In genomic region chr7:66952343-66953043, GRCh38 we compare ENCODE assay signal across 11 cellular contexts. TPM values are rescaled to one million over a fixed set of nuclear protein-coding genes. Genes with fewer than 3 reads are reported as not detected.
A peak's percentile ranks its signal among the peaks of the same experiment; 100 is the strongest.
DNase-seq lines count a peak whose midpoint lies in the region; ATAC-seq and TF ChIP-seq lines count a peak whose summit lies in the region.
"Had no signal": no experiment of that assay in that cellular context is flagged by ENCODE, and none has a peak within 500 bp of the region (broad histone marks: within the 10 kb centered on the region; RNA-seq: fewer than 3 reads in every experiment).

No MANE protein-coding gene starts in this region.

- no peaks in the 10 kb centered on the region for H3K4me1 ChIP-seq in CD8-positive, alpha-beta T cell (ENCODE audit: insufficient read depth, low read length)
- peaks cover 21% of the 10 kb centered on the region for H3K4me1 ChIP-seq in mesenchymal stem cell (ENCODE audit: control insufficient read depth, insufficient read depth, low read depth, low read length)

- H3K4me3 ChIP-seq in CD8-positive, alpha-beta T cell (ENCODE audit: low read depth, low read length), result no peak overlapping the region
- H3K4me3 ChIP-seq in mesenchymal stem cell (ENCODE audit: insufficient read depth in 1 of 2, low read depth in 1 of 2, low read length in 2 of 2), result no peak overlapping the region

- no peak overlapping the region for H3K18ac ChIP-seq in mesenchymal stem cell (ENCODE audit: low read depth in 1 of 2, low read length in 2 of 2)

- no peaks in the 10 kb centered on the region for H3K4me1 Mint-ChIP-seq in CD8-positive, alpha-beta T cell (ENCODE audit: low read depth)
- H3K4me1 Mint-ChIP-seq in dendritic cell treated with granulocyte-macrophage colony-stimulating factor and Interleukin-4, amounts not matched to agents 40 ng/mL and 50 ng/mL, for 4 days (ENCODE audit: low read depth), result peaks cover 7% of the 10 kb centered on the region

- 31% methylated on average over 11 of the region's 11 CpGs for WGBS in mesenchymal stem cell

- H3K4me2 ChIP-seq in mesenchymal stem cell (ENCODE audit: low read length, poor library complexity, severe bottlenecking), result no peak overlapping the region

- no peaks in the 10 kb centered on the region for H3K9me3 Mint-ChIP-seq in CD8-positive, alpha-beta T cell
- H3K9me3 Mint-ChIP-seq in dendritic cell treated with granulocyte-macrophage colony-stimulating factor and Interleukin-4, amounts not matched to agents 40 ng/mL and 50 ng/mL, for 4 days, result no peaks in the 10 kb centered on the region

- CTCF ChIA-PET in CD8-positive, alpha-beta T cell (lab: Charles Lee), result interaction anchor here (0.6 kb wide), 1 partner anchor 25 kb away, joined by 3 read pairs; no protein-coding TSS in a partner anchor

- POLR2A ChIA-PET in CD8-positive, alpha-beta T cell (lab: Charles Lee), result no interaction called here

- no peaks in the 10 kb centered on the region for H3K9me3 ChIP-seq in CD8-positive, alpha-beta T cell (ENCODE audit: low read length)
- H3K9me3 ChIP-seq in mesenchymal stem cell (ENCODE audit: control insufficient read depth, low read length), result no peaks in the 10 kb centered on the region

- no peaks in the 10 kb centered on the region for H3K27me3 Mint-ChIP-seq in CD8-positive, alpha-beta T cell (ENCODE audit: low read depth)
- no peaks in the 10 kb centered on the region for H3K27me3 Mint-ChIP-seq in dendritic cell treated with granulocyte-macrophage colony-stimulating factor and Interleukin-4, amounts not matched to agents 40 ng/mL and 50 ng/mL, for 4 days
- H3K27me3 Mint-ChIP-seq: progenitor cell of endocrine pancreas had no signal

- peaks cover 81% of the 10 kb centered on the region for H3K36me3 Mint-ChIP-seq in CD8-positive, alpha-beta T cell
- H3K36me3 Mint-ChIP-seq in dendritic cell treated with granulocyte-macrophage colony-stimulating factor and Interleukin-4, amounts not matched to agents 40 ng/mL and 50 ng/mL, for 4 days (ENCODE audit: low read depth), result peaks cover 95% of the 10 kb centered on the region

- peaks cover 18% of the 10 kb centered on the region for H3K79me1 ChIP-seq in mesenchymal stem cell (replicated peaks; ENCODE audit: low read length, poor library complexity, severe bottlenecking)

- peak overlapping the region; percentile 89 for H4K8ac ChIP-seq in mesenchymal stem cell (ENCODE audit: low read length)

- ATAC-seq in CD8-positive, alpha-beta T cell, result no peak
- ATAC-seq in GM21529 (IDR thresholded peaks at IDR 0.05; ENCODE audit: unreplicated experiment), result no peak
- ATAC-seq in HG03342 (IDR thresholded peaks at IDR 0.05; ENCODE audit: unreplicated experiment), result no peak
- no peak for ATAC-seq in GM18498 (IDR thresholded peaks at IDR 0.05; ENCODE audit: unreplicated experiment)

- no peak overlapping the region for H2AFZ ChIP-seq in mesenchymal stem cell (ENCODE audit: low read depth, low read length)

- H3K27me3 ChIP-seq in CD8-positive, alpha-beta T cell (ENCODE audit: insufficient read depth, low read length), result no peaks in the 10 kb centered on the region
- H3K27me3 ChIP-seq in mesenchymal stem cell (ENCODE audit: control insufficient read depth in 1 of 2, insufficient read depth in 1 of 2, low read length in 2 of 2), result no peaks in the 10 kb centered on the region

- no peak overlapping the region for H2BK5ac ChIP-seq in mesenchymal stem cell (ENCODE audit: low read depth, low read length, poor library complexity, severe bottlenecking)

- H4K91ac ChIP-seq in mesenchymal stem cell (ENCODE audit: low read length), result peak overlapping the region; percentile 83

- no peak overlapping the region for H2BK120ac ChIP-seq in mesenchymal stem cell (ENCODE audit: low read depth, low read length)

- peak overlapping the region; percentile 33 for H2AK5ac ChIP-seq in mesenchymal stem cell (ENCODE audit: low read length, severe bottlenecking)

- DNase-seq in CD8-positive, alpha-beta T cell, result no peak
- DNase-seq in NCI-H226 (peak; percentile 93), mesenchymal stem cell (peak; percentile 61), GM19238 (ENCODE audit: insufficient read length, low spot score) (no peak)
- DNase-seq: DMS 273 treated with DMSO at 0.1 percent for 48 hours, NCI-H510A had no signal

- intact Hi-C loops in CD8-positive, alpha-beta T cell (cut with DNase I, micrococcal nuclease), result no loop called here
- intact Hi-C loops in dendritic cell treated with granulocyte-macrophage colony-stimulating factor and Interleukin-4, amounts not matched to agents 40 ng/mL and 50 ng/mL, for 4 days (cut with micrococcal nuclease), result no loop called here

- H2BK15ac ChIP-seq in mesenchymal stem cell (ENCODE audit: low read depth, poor library complexity, severe bottlenecking), result no peak overlapping the region

- H3K27ac Mint-ChIP-seq in CD8-positive, alpha-beta T cell, result peak overlapping the region; percentile 49
- peak overlapping the region; percentile 7 for H3K27ac Mint-ChIP-seq in dendritic cell treated with granulocyte-macrophage colony-stimulating factor and Interleukin-4, amounts not matched to agents 40 ng/mL and 50 ng/mL, for 4 days
- H3K27ac Mint-ChIP-seq: progenitor cell of endocrine pancreas had no signal

- no peak for TF ChIP-seq CTCF in CD8-positive, alpha-beta T cell (IDR thresholded peaks at IDR 0.05)

- peaks cover 63% of the 10 kb centered on the region for H3K36me3 ChIP-seq in CD8-positive, alpha-beta T cell (ENCODE audit: insufficient read depth, low read length)
- H3K36me3 ChIP-seq in mesenchymal stem cell (ENCODE audit: control insufficient read depth in 1 of 2, insufficient read depth in 2 of 2, low read depth in 1 of 2, low read length in 2 of 2), result peaks cover 40 to 90% of the 10 kb centered on the region in 2 experiments

- H3K27ac ChIP-seq in CD8-positive, alpha-beta T cell (ENCODE audit: low read depth, low read length), result no peak overlapping the region
- H3K27ac ChIP-seq in mesenchymal stem cell (ENCODE audit: low read length, poor library complexity, severe bottlenecking), result peak overlapping the region; percentile 80

- H3K4ac ChIP-seq in mesenchymal stem cell (ENCODE audit: low read depth in 1 of 2, low read length in 2 of 2), result no peak overlapping the region

- no peak overlapping the region for H3K9ac ChIP-seq in mesenchymal stem cell (ENCODE audit: low read length)

- no peak overlapping the region for H3K4me3 Mint-ChIP-seq in CD8-positive, alpha-beta T cell
- H3K4me3 Mint-ChIP-seq in dendritic cell treated with granulocyte-macrophage colony-stimulating factor and Interleukin-4, amounts not matched to agents 40 ng/mL and 50 ng/mL, for 4 days, result no peak overlapping the region

- H3K23ac ChIP-seq in mesenchymal stem cell (ENCODE audit: low read length in 2 of 2), result no peak overlapping the region

- H2BK12ac ChIP-seq in mesenchymal stem cell (ENCODE audit: low read length in 2 of 2), result peak overlapping the region in 1 of 2 experiments; percentile 29

- no peak overlapping the region for H3K14ac ChIP-seq in mesenchymal stem cell (ENCODE audit: low read length in 2 of 2)

RNA-seq across cellular contexts. Expression of gene TMEM248, which starts 31.5 kb away (rescaled TPM):
- 10 to 100 TPM; 67.2 to 72.1 TPM for total RNA-seq in CD8-positive, alpha-beta T cell
- 92.2 TPM for polyA plus RNA-seq in mesenchymal stem cell (2013, experiment 1 of 2)
- 91.8 TPM for polyA plus RNA-seq in mesenchymal stem cell (2013, experiment 2 of 2)

RNA-seq across cellular contexts. Expression of gene SBDS, which starts 42.9 kb away (rescaled TPM):
- total RNA-seq in CD8-positive, alpha-beta T cell, result 100 to 1,000 TPM; 457 to 466 TPM
- 134 TPM for polyA plus RNA-seq in mesenchymal stem cell (2013, experiment 1 of 2)
- 139 TPM for polyA plus RNA-seq in mesenchymal stem cell (2013, experiment 2 of 2)

RNA-seq across cellular contexts. Expression of gene TYW1, which starts 44.1 kb away (rescaled TPM):
- total RNA-seq in CD8-positive, alpha-beta T cell, result 10 to 100 TPM; 24.8 to 28.6 TPM
- 10.9 TPM for polyA plus RNA-seq in mesenchymal stem cell (2013, experiment 1 of 2)
- polyA plus RNA-seq in mesenchymal stem cell (2013, experiment 2 of 2), result 10.6 TPM

Comparison
In these comparisons a context has a peak if more than half of its experiments do, and no peak if none do; other contexts are left out.
1. DNase-seq: peak in NCI-H226 (single experiment) and mesenchymal stem cell (single experiment); none in CD8-positive, alpha-beta T cell (0 of 7) and GM19238 (single experiment).